Comparison of ENCODE assay signal across 8 cellular contexts in the genomic region with DNA sequence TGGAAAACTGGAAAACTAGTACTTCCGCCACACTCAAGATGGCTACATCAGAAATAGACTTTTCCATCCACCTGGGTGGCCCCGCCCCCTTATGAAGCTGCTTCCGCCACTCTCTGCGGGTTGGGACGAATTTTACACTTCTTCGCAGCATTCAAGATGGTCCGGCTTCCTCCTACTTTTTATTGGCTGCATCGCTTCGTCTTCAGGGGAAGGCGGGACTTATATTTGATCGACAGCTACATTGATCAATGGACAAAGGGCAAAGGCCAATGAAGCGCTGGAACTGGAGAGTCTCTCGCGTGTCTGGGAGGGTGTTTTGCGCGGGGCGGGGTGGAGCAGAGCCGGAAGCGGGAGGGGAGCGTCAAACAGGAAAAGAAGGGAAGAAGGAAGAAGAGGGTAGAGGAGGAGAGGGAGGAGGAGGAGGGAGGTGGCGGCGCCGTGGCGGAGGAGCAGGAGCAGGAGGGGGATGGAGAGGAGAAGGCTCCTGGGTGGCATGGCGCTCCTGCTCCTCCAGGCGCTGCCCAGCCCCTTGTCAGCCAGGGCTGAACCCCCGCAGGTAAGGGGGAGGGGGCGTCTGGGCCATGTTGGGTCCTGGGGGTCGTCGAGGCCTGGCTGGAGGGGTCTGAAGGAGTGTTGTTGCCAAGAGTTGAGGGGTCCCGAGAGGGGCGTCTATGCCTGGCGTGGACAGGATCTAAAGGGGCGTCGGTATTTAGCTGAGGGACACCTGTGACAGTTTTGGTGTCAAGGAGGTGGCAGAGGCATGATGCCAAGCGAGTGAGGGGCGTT. TPM values are rescaled to one million over a fixed set of nuclear protein-coding genes. Genes with fewer than 3 reads are reported as not detected.
A peak's percentile ranks its signal among the peaks of the same experiment; 100 is the strongest.
DNase-seq lines count a peak whose midpoint lies in the region; ATAC-seq and TF ChIP-seq lines count a peak whose summit lies in the region.

A gene (plus strand): TSS at position 361 of the 786 bp plus-strand sequence. CDS start 106 bp downstream, at position 467.

- no peaks in the 10 kb centered on the region for H3K9me3 ChIP-seq in mucosa of rectum (ENCODE audit: control insufficient read depth in 2 of 2, low read length in 2 of 2)

- in situ Hi-C loops in KBM-7 (cut with MboI; ENCODE audit: low pct_unique_long_range_greater_than_20kb, low sequenced_read_pairs): loop anchor here (25.0 kb wide), 1 partner anchor 319 kb away; no protein-coding TSS in a partner anchor

- H3K27ac Mint-ChIP-seq in activated T-cell treated with anti-CD3 and anti-CD28 coated beads, Interleukin-2, amount 50 U/mL, for 24 hours: peak within 1 kb of the TSS; percentile 90

- no peaks in the 10 kb centered on the region for H3K9me3 Mint-ChIP-seq in activated T-cell treated with anti-CD3 and anti-CD28 coated beads, Interleukin-2, amount 50 U/mL, for 24 hours

- no peaks in the 10 kb centered on the region for H3K27me3 Mint-ChIP-seq in activated T-cell treated with anti-CD3 and anti-CD28 coated beads, Interleukin-2, amount 50 U/mL, for 24 hours

- peak within 1 kb of the TSS; percentile 75 to 100 for H3K4me3 ChIP-seq in mucosa of rectum (ENCODE audit: low read length in 2 of 2)

- peaks cover 11 to 18% of the 10 kb centered on the region in 2 donors for H3K4me1 ChIP-seq in mucosa of rectum (ENCODE audit: control insufficient read depth in 2 of 2, insufficient read depth in 2 of 2, low read length in 2 of 2)

- H3K36me3 Mint-ChIP-seq in activated T-cell treated with anti-CD3 and anti-CD28 coated beads, Interleukin-2, amount 50 U/mL, for 24 hours (ENCODE audit: low read depth): peaks cover 22% of the 10 kb centered on the region

- no peaks in the 10 kb centered on the region for H3K27me3 ChIP-seq in mucosa of rectum (ENCODE audit: control insufficient read depth in 2 of 2, insufficient read depth in 2 of 2, low read length in 2 of 2)

- ATAC-seq in GM21717 (IDR thresholded peaks at IDR 0.05; ENCODE audit: unreplicated experiment): peak; percentile 96

- peak within 1 kb of the TSS; percentile 99 for H3K4me3 Mint-ChIP-seq in activated T-cell treated with anti-CD3 and anti-CD28 coated beads, Interleukin-2, amount 50 U/mL, for 24 hours

- H3K36me3 ChIP-seq in mucosa of rectum (ENCODE audit: control insufficient read depth in 2 of 2, insufficient read depth in 2 of 2, low read length in 2 of 2): no peaks in the 10 kb centered on the region

- H3K9ac ChIP-seq in mucosa of rectum (ENCODE audit: low read depth in 1 of 2, low read length in 2 of 2): peak within 1 kb of the TSS; percentile 91 to 96

- TF ChIP-seq POLR2A in erythroblast (IDR thresholded peaks at IDR 0.05; ENCODE audit: low read length): peak; percentile 83

- peaks cover 42% of the 10 kb centered on the region for H3K4me1 Mint-ChIP-seq in activated T-cell treated with anti-CD3 and anti-CD28 coated beads, Interleukin-2, amount 50 U/mL, for 24 hours (ENCODE audit: low read depth)

- peak; percentile 99 for DNase-seq in DMS53 (lab: John Stamatoyannopoulos, UW)
- DNase-seq in KBM-7: peak; percentile 99
- DNase-seq in activated T-cell treated with anti-CD3 and anti-CD28 coated beads, Interleukin-2, amount 50 U/mL, for 24 hours: peak; percentile 93
- DNase-seq in erythroblast (lab: John Stamatoyannopoulos, UW): peak; percentile 99
- peak; percentile 95 for DNase-seq in stimulated activated CD8-positive, alpha-beta memory T cell treated with anti-CD3 and anti-CD28 coated beads, Interleukin-4, amount 100 ng/mL, for 48 hours

- H3K27ac ChIP-seq in mucosa of rectum (ENCODE audit: low read depth in 2 of 2, low read length in 2 of 2): peak within 1 kb of the TSS; percentile 70 to 83

TF ChIP-seq in PFSK-1, 5 proteins besides CTCF, POLR2A, EP300 and RAD21:
- TF ChIP-seq TAF1 (IDR thresholded peaks at IDR 0.05; ENCODE audit: borderline replicate concordance, insufficient read depth, low read length): no peak
- peak; percentile 20; the same call in 1 of the 2 replicates for TF ChIP-seq POLR2AphosphoS5 (IDR thresholded peaks at IDR 0.05; ENCODE audit: low read depth, low read length)
- TF ChIP-seq SIN3A (IDR thresholded peaks at IDR 0.05; ENCODE audit: borderline replicate concordance, insufficient read depth, low read length): 0 out of 2 replicates have a peak, but pooled peaks have one; percentile 27
TF ChIP-seq in PFSK-1: peak in this region for 2.

RNA-seq across cellular contexts. Expression of the gene that starts here (rescaled TPM):
- 27.2 TPM for polyA plus RNA-seq in PFSK-1 (2012; ENCODE audit: insufficient read length, low read depth)

Comparison
In these comparisons a context has a peak if more than half of its experiments do, and no peak if none do; other contexts are left out.
1. Peak in every context shown above with its lines: DNase-seq, ATAC-seq, H3K4me3 ChIP-seq and H3K27ac ChIP-seq.